ENCODE assay signal across 26 cellular contexts in the genomic region with DNA sequence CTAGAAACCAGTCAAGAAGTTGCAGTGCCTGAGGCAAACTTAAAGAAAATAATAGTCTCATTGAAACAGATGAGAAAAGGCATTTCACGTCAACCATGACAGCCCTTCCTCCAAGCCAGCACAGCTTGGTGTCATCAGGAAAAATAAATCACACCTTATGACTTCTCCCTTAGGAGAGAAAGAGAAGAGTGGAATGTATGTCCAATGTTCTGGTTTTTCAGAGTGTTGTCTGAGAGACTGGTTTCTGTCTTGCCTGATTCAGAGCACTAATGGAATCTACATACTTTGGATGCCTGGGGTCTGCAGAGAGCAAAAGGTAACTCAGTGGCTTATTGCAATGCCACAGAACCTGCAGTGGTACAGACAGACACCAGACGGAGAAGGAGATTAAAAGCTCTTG.
DNase-seq lines count a peak whose midpoint lies in the region; ATAC-seq and TF ChIP-seq lines count a peak whose summit lies in the region.
"Had no signal": no experiment of that assay in that cellular context is flagged by ENCODE, and none has a peak within 500 bp of the region (broad histone marks: within the 10 kb centered on the region; RNA-seq: fewer than 3 reads in every experiment).

No MANE protein-coding gene starts in this region.

- no peaks in the 10 kb centered on the region for H4K20me1 ChIP-seq in GM23338 (replicated peaks; ENCODE audit: insufficient read depth)

- H3K27me3 ChIP-seq in GM23338 (ENCODE audit: insufficient read depth): no peaks in the 10 kb centered on the region
- H3K27me3 ChIP-seq: stomach, transverse colon had no signal

- H3K27me3 Mint-ChIP-seq in GM23338 (ENCODE audit: insufficient read depth, low read depth, poor library complexity): no peaks in the 10 kb centered on the region
- H3K27me3 Mint-ChIP-seq in Calu3 (ENCODE audit: unreplicated experiment): no peaks in the 10 kb centered on the region
- H3K27me3 Mint-ChIP-seq: activated naive CD8-positive, alpha-beta T cell treated with anti-CD3 and anti-CD28 coated beads, Interleukin-2, amount 10 ng/mL, durations not matched to agents 7 days and 5 days; dendritic cell treated with granulocyte-macrophage colony-stimulating factor and Interleukin-4, amounts not matched to agents 40 ng/mL and 50 ng/mL, for 4 days; natural killer cell treated with Interleukin-12 subunit alpha and Interleukin-12 subunit beta and Interleukin-15 and Interleukin-18, amount 100 ng/mL, for 72 hours had no signal

- H3K4me3 Mint-ChIP-seq in GM23338 (no peak overlapping the region), Calu3 (ENCODE audit: low read depth, unreplicated experiment) (no peak overlapping the region)
- H3K4me3 Mint-ChIP-seq: activated naive CD8-positive, alpha-beta T cell treated with anti-CD3 and anti-CD28 coated beads, Interleukin-2, amount 10 ng/mL, durations not matched to agents 7 days and 5 days; dendritic cell treated with granulocyte-macrophage colony-stimulating factor and Interleukin-4, amounts not matched to agents 40 ng/mL and 50 ng/mL, for 4 days; natural killer cell treated with Interleukin-12 subunit alpha and Interleukin-12 subunit beta and Interleukin-15 and Interleukin-18, amount 100 ng/mL, for 72 hours had no signal

- no peak overlapping the region for H3K4me3 ChIP-seq in GM23338
- H3K4me3 ChIP-seq in astrocyte of the cerebellum (ENCODE audit: low read depth, low read length): no peak overlapping the region
- H3K4me3 ChIP-seq: prostate gland, stomach, transverse colon had no signal

- DNase-seq in GM23338 (ENCODE audit: low spot score) (peak; percentile 10), astrocyte of the cerebellum (ENCODE audit: low read depth) (peak; percentile 60), iris pigment epithelial cell (ENCODE audit: low read depth) (peak; percentile 93), renal cortical epithelial cell (ENCODE audit: low read depth) (peak; percentile 32), Calu3 (no peak), HCEC 1CT (no peak)
- DNase-seq: activated CD4-positive, alpha-beta T cell treated with anti-CD3 and anti-CD28 coated beads, Interleukin-2, amount 50 U/mL, for 1 hour; activated CD8-positive, alpha-beta memory T cell treated with anti-CD3 and anti-CD28 coated beads, Interleukin-2, amount 50 U/mL, for 4 hours; activated naive CD8-positive, alpha-beta T cell treated with anti-CD3 and anti-CD28 coated beads, Interleukin-2, amount 10 ng/mL, durations not matched to agents 7 days and 5 days; hippocampal formation; kidney; midbrain; NCI-H1694 treated with DMSO at 0.1 percent for 48 hours; NCI-H774; OCI-M1; Right ventricle myocardium superior; small intestine; stimulated activated CD4-positive, alpha-beta T cell treated with anti-CD3 and anti-CD28 coated beads, Interleukin-4, amount 100 ng/mL, for 24 hours; stomach; T-helper 1 cell; transverse colon had no signal

- intact Hi-C loops in Calu3 (cut with micrococcal nuclease; ENCODE audit: unreplicated experiment): no loop called here

- H3K27ac ChIP-seq in GM23338 (ENCODE audit: low read depth): no peak overlapping the region
- H3K27ac ChIP-seq: prostate gland, stomach, transverse colon had no signal

- H3K4me1 ChIP-seq in GM23338 (ENCODE audit: insufficient read depth): no peaks in the 10 kb centered on the region
- H3K4me1 ChIP-seq: prostate gland, stomach, transverse colon had no signal

- H3K36me3 ChIP-seq in GM23338 (ENCODE audit: insufficient read depth): no peaks in the 10 kb centered on the region
- H3K36me3 ChIP-seq: prostate gland, stomach, transverse colon had no signal

- ATAC-seq in GM23338 (no peak), HG03039 (IDR thresholded peaks at IDR 0.05; ENCODE audit: unreplicated experiment) (no peak), GM19452 (IDR thresholded peaks at IDR 0.05; ENCODE audit: unreplicated experiment) (no peak)
- ATAC-seq: natural killer cell treated with Interleukin-12 subunit alpha and Interleukin-12 subunit beta and Interleukin-15 and Interleukin-18, amount 100 ng/mL, for 72 hours had no signal

- H3K4me1 Mint-ChIP-seq in GM23338 (peaks cover 7% of the 10 kb centered on the region; the same call in 2 of the 3 replicates), Calu3 (ENCODE audit: low read depth, unreplicated experiment) (no peaks in the 10 kb centered on the region)
- H3K4me1 Mint-ChIP-seq: activated naive CD8-positive, alpha-beta T cell treated with anti-CD3 and anti-CD28 coated beads, Interleukin-2, amount 10 ng/mL, durations not matched to agents 7 days and 5 days had no signal

- no peak overlapping the region for H3K4me2 ChIP-seq in GM23338

- H3K36me3 Mint-ChIP-seq in GM23338 (ENCODE audit: low read depth) (0 out of 3 replicates have a peak, but pooled peaks cover 3% of the 10 kb centered on the region), Calu3 (ENCODE audit: insufficient read depth, unreplicated experiment) (no peaks in the 10 kb centered on the region)
- H3K36me3 Mint-ChIP-seq: activated naive CD8-positive, alpha-beta T cell treated with anti-CD3 and anti-CD28 coated beads, Interleukin-2, amount 10 ng/mL, durations not matched to agents 7 days and 5 days had no signal

- CTCF ChIA-PET in Calu3 (lab: Charles Lee): no interaction called here

- H3K9me2 ChIP-seq in GM23338 (ENCODE audit: insufficient read depth): no peaks in the 10 kb centered on the region

- H2AFZ ChIP-seq in GM23338: no peak overlapping the region

- no peaks in the 10 kb centered on the region for H3K79me2 ChIP-seq in GM23338 (replicated peaks; ENCODE audit: insufficient read depth)

- in situ Hi-C loops in astrocyte of the cerebellum (cut with HindIII; ENCODE audit: low sequenced_read_pairs): no loop called here

- H3K27ac Mint-ChIP-seq in GM23338: no peak overlapping the region
- H3K27ac Mint-ChIP-seq in Calu3 (ENCODE audit: unreplicated experiment): no peak overlapping the region
- H3K27ac Mint-ChIP-seq: activated naive CD8-positive, alpha-beta T cell treated with anti-CD3 and anti-CD28 coated beads, Interleukin-2, amount 10 ng/mL, durations not matched to agents 7 days and 5 days; dendritic cell treated with granulocyte-macrophage colony-stimulating factor and Interleukin-4, amounts not matched to agents 40 ng/mL and 50 ng/mL, for 4 days; natural killer cell treated with Interleukin-12 subunit alpha and Interleukin-12 subunit beta and Interleukin-15 and Interleukin-18, amount 100 ng/mL, for 72 hours had no signal

- TF ChIP-seq CTCF in GM23338 (conservative IDR thresholded peaks at IDR 0.05; ENCODE audit: low read depth in 2 of 2) (no peak), astrocyte of the cerebellum (IDR thresholded peaks at IDR 0.05; ENCODE audit: low read depth, low read length, missing control alignments) (no peak), Calu3 (IDR thresholded peaks at IDR 0.05; ENCODE audit: unreplicated experiment) (no peak)

- no peaks in the 10 kb centered on the region for H3F3A ChIP-seq in GM23338 (replicated peaks; ENCODE audit: low read depth)

- BruUV-seq in Calu3 (replicated peaks; lab: Mats Ljungman, UMichigan): no TSS peak

- peaks cover 4% of the 10 kb centered on the region; the same call in 1 of the 3 replicates for H3K9me3 Mint-ChIP-seq in GM23338
- H3K9me3 Mint-ChIP-seq in Calu3 (ENCODE audit: low read depth, unreplicated experiment): no peaks in the 10 kb centered on the region
- H3K9me3 Mint-ChIP-seq: activated naive CD8-positive, alpha-beta T cell treated with anti-CD3 and anti-CD28 coated beads, Interleukin-2, amount 10 ng/mL, durations not matched to agents 7 days and 5 days had no signal

TF ChIP-seq in GM23338, 12 proteins besides CTCF, POLR2A, EP300 and RAD21 (continues in another document):
- TF ChIP-seq, protein P1, sequence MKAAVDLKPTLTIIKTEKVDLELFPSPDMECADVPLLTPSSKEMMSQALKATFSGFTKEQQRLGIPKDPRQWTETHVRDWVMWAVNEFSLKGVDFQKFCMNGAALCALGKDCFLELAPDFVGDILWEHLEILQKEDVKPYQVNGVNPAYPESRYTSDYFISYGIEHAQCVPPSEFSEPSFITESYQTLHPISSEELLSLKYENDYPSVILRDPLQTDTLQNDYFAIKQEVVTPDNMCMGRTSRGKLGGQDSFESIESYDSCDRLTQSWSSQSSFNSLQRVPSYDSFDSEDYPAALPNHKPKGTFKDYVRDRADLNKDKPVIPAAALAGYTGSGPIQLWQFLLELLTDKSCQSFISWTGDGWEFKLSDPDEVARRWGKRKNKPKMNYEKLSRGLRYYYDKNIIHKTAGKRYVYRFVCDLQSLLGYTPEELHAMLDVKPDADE (IDR thresholded peaks at IDR 0.05): no peak
- TF ChIP-seq EZH2phosphoT487 (IDR thresholded peaks at IDR 0.05; ENCODE audit: unreplicated experiment) (no peak), POLR2AphosphoS5 (IDR thresholded peaks at IDR 0.05; ENCODE audit: low read depth) (no peak)

Comparison
In these comparisons a context has a peak if more than half of its experiments do, and no peak if none do; other contexts are left out.
1. DNase-seq: peak in GM23338 (single experiment), astrocyte of the cerebellum (single experiment), iris pigment epithelial cell (single experiment) and renal cortical epithelial cell (single experiment); none in Calu3 (single experiment) and HCEC 1CT (single experiment).